Comparison of ENCODE assay signal across 15 cellular contexts in the genomic region with DNA sequence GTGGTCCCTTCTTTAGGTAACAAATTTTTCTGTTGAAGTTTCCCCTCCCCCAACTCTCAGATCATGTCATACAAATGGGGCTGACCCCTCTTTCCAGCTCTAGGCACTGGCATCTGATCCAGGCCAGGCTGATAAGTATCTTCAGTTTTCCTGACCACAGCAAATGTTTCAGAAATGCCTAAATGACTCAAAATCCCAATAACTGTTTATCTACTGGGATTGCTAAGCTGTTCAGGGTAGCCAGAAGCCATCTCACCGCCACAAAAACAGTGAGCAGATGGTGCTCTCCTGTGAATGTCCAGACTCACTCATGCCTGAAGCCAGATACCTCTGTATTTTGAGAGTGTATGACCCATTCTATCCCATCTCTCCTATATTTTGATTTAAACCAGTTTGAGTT.
"Had no signal": no experiment of that assay in that cellular context is flagged by ENCODE, and none has a peak within 500 bp of the region (broad histone marks: within the 10 kb centered on the region; RNA-seq: fewer than 3 reads in every experiment).

No MANE protein-coding gene starts in this region.

- H3K4me3 ChIP-seq: colonic mucosa, gastroesophageal sphincter, left ventricle myocardium inferior, sigmoid colon, upper lobe of left lung had no signal

- DNase-seq: activated CD4-positive, alpha-beta memory T cell treated with anti-CD3 and anti-CD28 coated beads for 36 hours; activated effector memory CD4-positive, alpha-beta T cell treated with anti-CD3 and anti-CD28 coated beads, Interleukin-2, amount 50 U/mL, for 16 hours; activated T-cell treated with anti-CD3 and anti-CD28 coated beads, Interleukin-2, amount 50 U/mL, for 4 hours; anterior cingulate cortex; colonic mucosa; effector CD4-positive, alpha-beta T cell; kidney; left ventricle myocardium inferior; natural killer cell; sigmoid colon; stimulated activated CD4-positive, alpha-beta T cell treated with anti-CD3 and anti-CD28 coated beads, Interleukin-12 subunit alpha, Interleukin-12 subunit beta, amount 100 ng/mL, for 4 hours; stimulated activated naive CD4-positive, alpha-beta T cell; upper lobe of left lung had no signal

- H3K9me3 ChIP-seq: colonic mucosa, gastroesophageal sphincter, left ventricle myocardium inferior, sigmoid colon, upper lobe of left lung had no signal

- ATAC-seq: activated CD4-positive, CD25-positive, alpha-beta regulatory T cell treated with anti-CD3 and anti-CD28 coated beads, Interleukin-2, amount 50 U/mL, for 24 hours; activated T-cell treated with anti-CD3 and anti-CD28 coated beads, Interleukin-2, amount 50 U/mL, for 4 hours; gastroesophageal sphincter; natural killer cell had no signal

- H3K4me1 ChIP-seq: colonic mucosa, sigmoid colon, upper lobe of left lung had no signal

- H3K27me3 ChIP-seq: colonic mucosa, gastroesophageal sphincter, sigmoid colon, upper lobe of left lung had no signal

- H3K27ac ChIP-seq: colonic mucosa, gastroesophageal sphincter, left ventricle myocardium inferior, sigmoid colon, upper lobe of left lung had no signal

- H3K36me3 ChIP-seq: colonic mucosa, left ventricle myocardium inferior, upper lobe of left lung had no signal
